4 cellular contexts compared by ENCODE assay signal in genomic region chr15:73488698-73489097, GRCh38.
A peak's percentile ranks its signal among the peaks of the same experiment; 100 is the strongest.
TF ChIP-seq lines count a peak whose summit lies in the region.

No MANE protein-coding gene starts in this region.

TF ChIP-seq in GM12891, 5 proteins besides CTCF, POLR2A, EP300 and RAD21:
- TF ChIP-seq PAX5 (IDR thresholded peaks at IDR 0.05; ENCODE audit: insufficient read depth, low read length, severe bottlenecking) (no peak), POLR2AphosphoS5 (IDR thresholded peaks at IDR 0.05; ENCODE audit: low read depth, low read length) (no peak), TAF1 (IDR thresholded peaks at IDR 0.05; ENCODE audit: low read depth, low read length) (no peak), SPI1 (IDR thresholded peaks at IDR 0.05; ENCODE audit: low read depth, low read length) (peak; percentile 56; the same call in 1 of the 2 replicates), POU2F2 (IDR thresholded peaks at IDR 0.05; ENCODE audit: low read depth, low read length) (no peak)
TF ChIP-seq in GM12891: peak in this region for 1.

TF ChIP-seq in HEK293, 187 proteins besides CTCF, POLR2A, EP300 and RAD21:
- TF ChIP-seq ZNF707 (tag by site-specific recombination; IDR thresholded peaks at IDR 0.05) = peak; percentile 66
- no peak for TF ChIP-seq OVOL3 (tag by site-specific recombination; IDR thresholded peaks at IDR 0.05)

TF ChIP-seq in GM12878, 131 proteins besides CTCF, POLR2A, EP300 and RAD21:
- TF ChIP-seq FOXK2 (IDR thresholded peaks at IDR 0.05) = no peak
- no peak for TF ChIP-seq REST (IDR thresholded peaks at IDR 0.05; ENCODE audit: low read depth, low read length)
- peak; percentile 38; the same call in 1 of the 2 replicates for TF ChIP-seq SPI1 (IDR thresholded peaks at IDR 0.05; ENCODE audit: borderline replicate concordance, insufficient read depth, low read depth, low read length)
TF ChIP-seq in GM12878: peak in this region for 1.

TF ChIP-seq in K562, 482 proteins besides CTCF, POLR2A, EP300 and RAD21:
- peak; percentile 68 for TF ChIP-seq ZNF707 (CRISPR knock-in tag; conservative IDR thresholded peaks at IDR 0.05)
- peak; percentile 70; the same call in 1 of the 2 replicates for TF ChIP-seq SPI1 (IDR thresholded peaks at IDR 0.05; ENCODE audit: borderline replicate concordance, low read depth, low read length)
- TF ChIP-seq BCL6 (CRISPR knock-in tag; IDR thresholded peaks at IDR 0.05) = no peak
